ENCODE assay signal across 35 cellular contexts in genomic region chr2:154689158-154689557, GRCh38.
"Had no signal": no experiment of that assay in that cellular context is flagged by ENCODE, and none has a peak within 500 bp of the region (broad histone marks: within the 10 kb centered on the region; RNA-seq: fewer than 3 reads in every experiment).

No MANE protein-coding gene starts in this region.

- H3K9me3 ChIP-seq: MG63 had no signal

- DNase-seq: Karpas-422, Kasumi-1, MG63, MM.1S, MV-4-11, NCI-H1048, NCI-H1092, NCI-H1092 treated with DMSO at 0.1 percent for 48 hours, NCI-H1105, NCI-H1105 treated with DMSO at 0.1 percent for 48 hours, NCI-H1417, NCI-H1417 treated with DMSO at 0.1 percent for 48 hours, NCI-H1436, NCI-H1436 treated with DMSO at 0.1 percent for 48 hours, NCI-H146, NCI-H1694, NCI-H1694 treated with DMSO at 0.1 percent for 48 hours, NCI-H187, NCI-H187 treated with DMSO at 0.1 percent for 48 hours, NCI-H1930, NCI-H2029, NCI-H2029 treated with DMSO at 0.1 percent for 48 hours, NCI-H2081, NCI-H2081 treated with DMSO at 0.1 percent for 48 hours, NCI-H2107, NCI-H2171, NCI-H2171 treated with DMSO at 0.1 percent for 48 hours, NCI-H2227 treated with DMSO at 0.1 percent for 48 hours, NCI-H226, NCI-H345, NCI-H446, NCI-H446 treated with DMSO at 0.1 percent for 48 hours, NCI-H510A, NCI-H510A treated with DMSO at 0.1 percent for 48 hours had no signal

- H3K4me2 ChIP-seq: KMS-11 had no signal

- H3K27me3 ChIP-seq: MG63 had no signal

- H3K4me3 ChIP-seq: MG63 had no signal

- H3K9ac ChIP-seq: KMS-11 had no signal

- H3K36me3 ChIP-seq: MG63 had no signal

- H3K27ac ChIP-seq: KMS-11 had no signal
